In the genomic region with DNA sequence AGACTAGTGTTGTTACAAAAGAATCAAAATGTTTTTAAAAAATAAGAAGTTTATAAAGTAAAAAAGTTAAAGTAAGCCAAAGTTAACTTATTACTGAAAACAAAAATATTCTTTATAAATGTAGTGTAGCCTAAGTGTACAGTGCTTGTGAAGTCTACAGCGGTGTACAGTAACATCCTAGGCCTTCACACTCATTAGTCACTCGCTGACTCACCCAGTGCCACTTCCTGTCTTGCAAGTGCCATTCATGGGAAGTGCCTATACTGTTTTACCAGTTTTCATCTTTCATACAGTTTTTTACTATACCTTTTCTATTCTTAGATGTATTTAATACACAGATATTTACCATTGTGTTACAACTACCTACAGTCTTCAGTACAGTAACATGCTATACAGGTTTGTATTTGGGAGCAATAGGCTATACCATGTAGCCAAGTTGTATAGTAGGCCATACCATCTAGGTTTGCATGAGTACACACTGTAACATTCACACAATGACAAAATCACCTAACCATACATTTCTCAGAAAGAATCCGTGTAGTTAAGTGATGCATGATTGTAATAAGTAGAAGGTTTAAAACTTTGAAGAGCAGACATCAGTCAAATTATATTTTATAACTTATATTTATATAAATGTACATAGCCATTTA, we compare ENCODE assay signal across 9 cellular contexts. TPM values are rescaled to one million over a fixed set of nuclear protein-coding genes. Genes with fewer than 3 reads are reported as not detected.
DNase-seq lines count a peak whose midpoint lies in the region; TF ChIP-seq lines count a peak whose summit lies in the region.
"Had no signal": no experiment of that assay in that cellular context is flagged by ENCODE, and none has a peak within 500 bp of the region (broad histone marks: within the 10 kb centered on the region; RNA-seq: fewer than 3 reads in every experiment).

No MANE protein-coding gene starts in this region.

- H3K27ac Mint-ChIP-seq in MCF 10A (ENCODE audit: low read depth, unreplicated experiment): peak overlapping the region; percentile 31

- DNase-seq in MCF 10A (ENCODE audit: unreplicated experiment): peak; percentile 92
- no peak for DNase-seq in breast epithelium (ENCODE audit: low spot score in 2 of 2)
- DNase-seq in NOMO-1 treated with dmso at 0.1 percent for 144 hours (lab: John Stamatoyannopoulos, UW; ENCODE audit: unreplicated experiment): peak; percentile 49
- DNase-seq in adipocyte (ENCODE audit: low read depth): peak; percentile 70
- DNase-seq in stimulated activated CD4-positive, alpha-beta T cell treated with anti-CD3 and anti-CD28 coated beads, Interleukin-12 subunit alpha, Interleukin-12 subunit beta, amount 100 ng/mL, for 24 hours (ENCODE audit: low read depth in 2 of 2): peak; percentile 21 to 35
- no peak for DNase-seq in cerebellar cortex (ENCODE audit: low spot score)
- DNase-seq in Peyer's patch: no peak
- DNase-seq in GM19240 (ENCODE audit: insufficient read length, low spot score): no peak

- no peaks in the 10 kb centered on the region for H3K27me3 ChIP-seq in breast epithelium
- no peaks in the 10 kb centered on the region for H3K27me3 ChIP-seq in adipocyte (replicated peaks; ENCODE audit: control insufficient read depth, insufficient read depth, low read length)
- no peaks in the 10 kb centered on the region for H3K27me3 ChIP-seq in Peyer's patch

- intact Hi-C loops in MCF 10A (cut with micrococcal nuclease) (no loop called here), breast epithelium (cut with DNase I; ENCODE audit: low total_unique reads) (no loop called here)

- POLR2A ChIA-PET in MCF 10A (lab: Yijun Ruan, JAX): no interaction called here

- H3K4me3 ChIP-seq in breast epithelium: no peak overlapping the region
- no peak overlapping the region for H3K4me3 ChIP-seq in adipocyte (ENCODE audit: low read length)
- no peak overlapping the region for H3K4me3 ChIP-seq in Peyer's patch

- H3K9ac ChIP-seq in adipocyte (ENCODE audit: low read length): no peak overlapping the region

- H3K36me3 Mint-ChIP-seq in MCF 10A (ENCODE audit: insufficient read depth, unreplicated experiment): no peaks in the 10 kb centered on the region

- H3K9me3 ChIP-seq in breast epithelium: no peaks in the 10 kb centered on the region
- no peaks in the 10 kb centered on the region for H3K9me3 ChIP-seq in adipocyte (ENCODE audit: control insufficient read depth, low read length)
- H3K9me3 ChIP-seq in Peyer's patch: no peaks in the 10 kb centered on the region

- peaks cover 8% of the 10 kb centered on the region for H3K4me1 Mint-ChIP-seq in MCF 10A (ENCODE audit: insufficient read depth, unreplicated experiment)

- no peaks in the 10 kb centered on the region for H3K9me3 Mint-ChIP-seq in MCF 10A (ENCODE audit: unreplicated experiment)

- H3K27me3 Mint-ChIP-seq in MCF 10A (ENCODE audit: insufficient read depth, unreplicated experiment): no peaks in the 10 kb centered on the region

- CTCF ChIA-PET in MCF 10A (lab: Yijun Ruan, JAX): interaction anchor here (1.0 to 1.3 kb wide), 2 partner anchors 46 to 270 kb away, joined by 3 read pairs; no protein-coding TSS in a partner anchor

- BruUV-seq in MCF 10A (replicated peaks; lab: Mats Ljungman, UMichigan): no TSS peak

- H3K27ac ChIP-seq in breast epithelium: no peak overlapping the region
- H3K27ac ChIP-seq in Peyer's patch: no peak overlapping the region

- TF ChIP-seq POLR2A in breast epithelium (IDR thresholded peaks at IDR 0.05): no peak
- no peak for TF ChIP-seq POLR2A in Peyer's patch (IDR thresholded peaks at IDR 0.05)

- H3K4me1 ChIP-seq in breast epithelium (no peaks in the 10 kb centered on the region), adipocyte (ENCODE audit: control insufficient read depth, insufficient read depth, low read length) (peaks cover 4% of the 10 kb centered on the region), Peyer's patch (no peaks in the 10 kb centered on the region)

- H3K36me3 ChIP-seq in breast epithelium: no peaks in the 10 kb centered on the region
- no peaks in the 10 kb centered on the region for H3K36me3 ChIP-seq in adipocyte (ENCODE audit: control insufficient read depth, insufficient read depth, low read length, severe bottlenecking)
- no peaks in the 10 kb centered on the region for H3K36me3 ChIP-seq in Peyer's patch

- no peak for TF ChIP-seq CTCF in MCF 10A (IDR thresholded peaks at IDR 0.05; ENCODE audit: unreplicated experiment)
- TF ChIP-seq CTCF in breast epithelium (IDR thresholded peaks at IDR 0.05): no peak
- TF ChIP-seq CTCF in Peyer's patch (IDR thresholded peaks at IDR 0.05): no peak

- H3K4me3 Mint-ChIP-seq in MCF 10A (ENCODE audit: unreplicated experiment): no peak overlapping the region

RNA-seq across cellular contexts. Expression of gene SERPINB7, which starts 13.4 kb away (rescaled TPM):
- 2.6 and 3.0 TPM in 2 replicates for total RNA-seq in MCF 10A (2022)
- not detected for total RNA-seq in breast epithelium
- total RNA-seq in Peyer's patch: not detected
- total RNA-seq: temporal lobe had no signal

Comparison
In these comparisons a context has a peak if more than half of its experiments do, and no peak if none do; other contexts are left out.
1. DNase-seq: peak in MCF 10A (single experiment), NOMO-1 treated with dmso at 0.1 percent for 144 hours (single experiment), adipocyte (single experiment) and stimulated activated CD4-positive, alpha-beta T cell treated with anti-CD3 and anti-CD28 coated beads, Interleukin-12 subunit alpha, Interleukin-12 subunit beta, amount 100 ng/mL, for 24 hours (2 of 2); none in breast epithelium (0 of 2), cerebellar cortex (single experiment), Peyer's patch (0 of 3) and GM19240 (single experiment).